Comparison of ENCODE assay signal across 1 cellular context in the genomic region with DNA sequence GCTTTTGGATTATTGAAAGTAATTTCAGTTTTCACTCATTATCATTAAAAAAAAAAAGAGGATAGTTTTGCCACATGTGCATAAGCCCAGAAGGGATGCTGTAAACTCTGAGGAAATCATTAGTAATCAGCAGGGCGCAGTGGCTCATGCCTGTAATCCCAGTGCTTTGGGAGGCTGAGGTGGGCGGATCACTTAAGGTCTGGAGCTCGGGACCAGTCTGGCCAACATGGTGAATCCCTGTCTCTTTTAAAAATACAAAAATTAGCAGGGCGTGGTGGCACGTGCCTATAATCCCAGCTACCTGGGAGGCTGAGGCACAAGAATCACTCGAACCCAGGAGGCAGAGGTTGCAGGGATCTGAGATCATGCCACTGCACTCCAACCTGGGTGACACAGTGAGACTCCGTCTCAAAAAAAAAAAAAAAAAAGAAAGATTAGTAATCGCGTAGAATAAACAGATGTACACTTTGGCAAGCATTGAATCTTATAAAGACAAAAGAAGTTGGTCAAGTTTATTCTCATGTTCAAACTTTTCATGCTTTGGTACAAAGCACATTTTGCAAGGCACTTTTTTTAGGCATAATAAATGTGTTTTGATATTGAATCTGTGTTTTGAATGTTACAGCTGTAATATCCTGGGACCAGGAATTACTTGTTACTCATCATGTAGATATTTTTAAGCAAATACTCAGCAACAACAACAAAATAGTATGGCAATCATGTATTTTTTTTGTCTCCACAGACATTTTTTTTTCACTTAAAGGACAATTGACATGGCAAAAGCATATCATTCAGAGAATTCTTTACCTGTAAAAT.
TF ChIP-seq lines count a peak whose summit lies in the region.

No MANE protein-coding gene starts in this region.

TF ChIP-seq in HepG2, 621 proteins besides CTCF, POLR2A, EP300 and RAD21 (continued from another document):
- TF ChIP-seq, protein P1, sequence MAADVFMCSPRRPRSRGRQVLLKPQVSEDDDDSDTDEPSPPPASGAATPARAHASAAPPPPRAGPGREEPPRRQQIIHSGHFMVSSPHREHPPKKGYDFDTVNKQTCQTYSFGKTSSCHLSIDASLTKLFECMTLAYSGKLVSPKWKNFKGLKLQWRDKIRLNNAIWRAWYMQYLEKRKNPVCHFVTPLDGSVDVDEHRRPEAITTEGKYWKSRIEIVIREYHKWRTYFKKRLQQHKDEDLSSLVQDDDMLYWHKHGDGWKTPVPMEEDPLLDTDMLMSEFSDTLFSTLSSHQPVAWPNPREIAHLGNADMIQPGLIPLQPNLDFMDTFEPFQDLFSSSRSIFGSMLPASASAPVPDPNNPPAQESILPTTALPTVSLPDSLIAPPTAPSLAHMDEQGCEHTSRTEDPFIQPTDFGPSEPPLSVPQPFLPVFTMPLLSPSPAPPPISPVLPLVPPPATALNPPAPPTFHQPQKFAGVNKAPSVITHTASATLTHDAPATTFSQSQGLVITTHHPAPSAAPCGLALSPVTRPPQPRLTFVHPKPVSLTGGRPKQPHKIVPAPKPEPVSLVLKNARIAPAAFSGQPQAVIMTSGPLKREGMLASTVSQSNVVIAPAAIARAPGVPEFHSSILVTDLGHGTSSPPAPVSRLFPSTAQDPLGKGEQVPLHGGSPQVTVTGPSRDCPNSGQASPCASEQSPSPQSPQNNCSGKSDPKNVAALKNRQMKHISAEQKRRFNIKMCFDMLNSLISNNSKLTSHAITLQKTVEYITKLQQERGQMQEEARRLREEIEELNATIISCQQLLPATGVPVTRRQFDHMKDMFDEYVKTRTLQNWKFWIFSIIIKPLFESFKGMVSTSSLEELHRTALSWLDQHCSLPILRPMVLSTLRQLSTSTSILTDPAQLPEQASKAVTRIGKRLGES (CRISPR knock-in tag; IDR thresholded peaks at IDR 0.05; ENCODE audit: borderline replicate concordance): no peak
- TF ChIP-seq, protein P2, sequence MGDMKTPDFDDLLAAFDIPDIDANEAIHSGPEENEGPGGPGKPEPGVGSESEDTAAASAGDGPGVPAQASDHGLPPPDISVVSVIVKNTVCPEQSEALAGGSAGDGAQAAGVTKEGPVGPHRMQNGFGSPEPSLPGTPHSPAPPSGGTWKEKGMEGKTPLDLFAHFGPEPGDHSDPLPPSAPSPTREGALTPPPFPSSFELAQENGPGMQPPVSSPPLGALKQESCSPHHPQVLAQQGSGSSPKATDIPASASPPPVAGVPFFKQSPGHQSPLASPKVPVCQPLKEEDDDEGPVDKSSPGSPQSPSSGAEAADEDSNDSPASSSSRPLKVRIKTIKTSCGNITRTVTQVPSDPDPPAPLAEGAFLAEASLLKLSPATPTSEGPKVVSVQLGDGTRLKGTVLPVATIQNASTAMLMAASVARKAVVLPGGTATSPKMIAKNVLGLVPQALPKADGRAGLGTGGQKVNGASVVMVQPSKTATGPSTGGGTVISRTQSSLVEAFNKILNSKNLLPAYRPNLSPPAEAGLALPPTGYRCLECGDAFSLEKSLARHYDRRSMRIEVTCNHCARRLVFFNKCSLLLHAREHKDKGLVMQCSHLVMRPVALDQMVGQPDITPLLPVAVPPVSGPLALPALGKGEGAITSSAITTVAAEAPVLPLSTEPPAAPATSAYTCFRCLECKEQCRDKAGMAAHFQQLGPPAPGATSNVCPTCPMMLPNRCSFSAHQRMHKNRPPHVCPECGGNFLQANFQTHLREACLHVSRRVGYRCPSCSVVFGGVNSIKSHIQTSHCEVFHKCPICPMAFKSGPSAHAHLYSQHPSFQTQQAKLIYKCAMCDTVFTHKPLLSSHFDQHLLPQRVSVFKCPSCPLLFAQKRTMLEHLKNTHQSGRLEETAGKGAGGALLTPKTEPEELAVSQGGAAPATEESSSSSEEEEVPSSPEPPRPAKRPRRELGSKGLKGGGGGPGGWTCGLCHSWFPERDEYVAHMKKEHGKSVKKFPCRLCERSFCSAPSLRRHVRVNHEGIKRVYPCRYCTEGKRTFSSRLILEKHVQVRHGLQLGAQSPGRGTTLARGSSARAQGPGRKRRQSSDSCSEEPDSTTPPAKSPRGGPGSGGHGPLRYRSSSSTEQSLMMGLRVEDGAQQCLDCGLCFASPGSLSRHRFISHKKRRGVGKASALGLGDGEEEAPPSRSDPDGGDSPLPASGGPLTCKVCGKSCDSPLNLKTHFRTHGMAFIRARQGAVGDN (CRISPR knock-in tag; IDR thresholded peaks at IDR 0.05): peak; percentile 25; the same call in 1 of the 2 replicates
- TF ChIP-seq DMAP1 (CRISPR knock-in tag; IDR thresholded peaks at IDR 0.05): no peak
- TF ChIP-seq ARNTL (CRISPR knock-in tag; IDR thresholded peaks at IDR 0.05): no peak
- TF ChIP-seq SAP130 (CRISPR knock-in tag; IDR thresholded peaks at IDR 0.05; ENCODE audit: low read depth): no peak
- TF ChIP-seq KDM5A (IDR thresholded peaks at IDR 0.05; ENCODE audit: borderline replicate concordance, low read length): no peak
- no peak for TF ChIP-seq ZNF235 (CRISPR knock-in tag; IDR thresholded peaks at IDR 0.05; ENCODE audit: borderline replicate concordance)
- no peak for TF ChIP-seq ATF6 (CRISPR knock-in tag; conservative IDR thresholded peaks at IDR 0.05)
TF ChIP-seq in HepG2: peak in this region for 2.
